ENCODE assay signal across 15 cellular contexts in the genomic region with DNA sequence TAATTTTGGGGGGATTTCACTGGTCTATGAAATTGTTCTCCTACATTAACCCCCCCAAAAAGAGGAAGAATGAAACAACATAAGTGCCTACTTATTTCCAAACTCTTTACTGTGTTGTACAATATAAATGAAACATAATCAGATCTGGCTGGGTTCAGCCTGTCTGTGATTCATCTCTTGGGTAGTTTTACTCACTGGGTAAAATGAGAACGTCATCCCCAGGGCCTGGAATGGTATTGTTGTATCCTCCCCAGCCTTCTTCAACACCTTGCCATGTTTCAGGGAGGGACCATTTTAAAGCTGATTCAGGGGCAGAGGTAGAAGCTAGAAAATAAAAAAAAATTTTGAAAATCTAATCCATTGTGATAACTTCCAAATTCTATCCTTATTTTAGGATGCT.
DNase-seq lines count a peak whose midpoint lies in the region; ATAC-seq and TF ChIP-seq lines count a peak whose summit lies in the region.
"Had no signal": no experiment of that assay in that cellular context is flagged by ENCODE, and none has a peak within 500 bp of the region (broad histone marks: within the 10 kb centered on the region; RNA-seq: fewer than 3 reads in every experiment).

No MANE protein-coding gene starts in this region.

- no peak overlapping the region for H3K4me3 ChIP-seq in epithelial cell of esophagus (ENCODE audit: low read length)
- H3K4me3 ChIP-seq: A549, BLaER1, GM12878 had no signal

- no peak for TF ChIP-seq CTCF in epithelial cell of esophagus (IDR thresholded peaks at IDR 0.05; ENCODE audit: insufficient read depth, low read depth, low read length, missing control alignments)

- no peak for ATAC-seq in HG02885 (IDR thresholded peaks at IDR 0.05; ENCODE audit: poor library complexity, unreplicated experiment)
- ATAC-seq: A549, GM12878 had no signal

- DNase-seq in DMS53 (lab: John Stamatoyannopoulos, UW): peak; percentile 11
- DNase-seq in DMS53 treated with DMSO at 0.1 percent for 48 hours (lab: John Stamatoyannopoulos, UW; ENCODE audit: unreplicated experiment): no peak
- DNase-seq in RKO (ENCODE audit: low spot score): peak; percentile 16
- peak; percentile 46 for DNase-seq in epithelial cell of esophagus (ENCODE audit: low read depth)
- no peak for DNase-seq in NCI-H146 (lab: John Stamatoyannopoulos, UW)
- no peak for DNase-seq in glomerular visceral epithelial cell (ENCODE audit: extremely low spot score)
- DNase-seq: CD4-positive, alpha-beta memory T cell; DMS153; DND-41; EL; H9 had no signal

Comparison
In these comparisons a context has a peak if more than half of its experiments do, and no peak if none do; other contexts are left out.
1. DNase-seq: peak in DMS53 (single experiment), RKO (single experiment) and epithelial cell of esophagus (single experiment); none in DMS53 treated with DMSO at 0.1 percent for 48 hours (single experiment), NCI-H146 (single experiment) and glomerular visceral epithelial cell (single experiment).